In the genomic region with DNA sequence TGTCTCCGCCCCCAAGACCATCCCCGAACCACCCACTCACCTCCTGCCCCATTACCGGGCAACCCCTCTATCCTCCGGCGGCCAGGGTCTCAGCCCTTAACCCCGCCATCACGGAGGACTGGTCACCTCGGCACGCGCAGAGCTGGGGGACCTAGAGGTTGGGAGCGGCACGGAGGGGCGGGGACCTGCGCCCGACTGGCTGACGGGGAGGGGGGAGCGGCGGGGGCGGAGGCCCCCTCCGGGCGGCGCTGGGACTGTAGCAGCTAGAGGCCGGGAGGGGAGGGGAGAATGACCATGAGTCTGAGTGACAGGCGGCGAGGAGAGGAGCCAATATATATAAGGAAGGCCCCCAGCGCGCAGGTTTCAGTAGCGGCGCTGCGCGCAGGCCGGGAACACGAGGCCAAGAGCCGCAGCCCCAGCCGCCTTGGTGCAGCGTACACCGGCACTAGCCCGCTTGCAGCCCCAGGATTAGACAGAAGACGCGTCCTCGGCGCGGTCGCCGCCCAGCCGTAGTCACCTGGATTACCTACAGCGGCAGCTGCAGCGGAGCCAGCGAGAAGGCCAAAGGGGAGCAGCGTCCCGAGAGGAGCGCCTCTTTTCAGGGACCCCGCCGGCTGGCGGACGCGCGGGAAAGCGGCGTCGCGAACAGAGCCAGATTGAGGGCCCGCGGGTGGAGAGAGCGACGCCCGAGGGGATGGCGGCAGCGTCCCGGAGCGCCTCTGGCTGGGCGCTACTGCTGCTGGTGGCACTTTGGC, we compare ENCODE assay signal across 8 cellular contexts. TPM values are rescaled to one million over a fixed set of nuclear protein-coding genes. Genes with fewer than 3 reads are reported as not detected.
A peak's percentile ranks its signal among the peaks of the same experiment; 100 is the strongest.
DNase-seq lines count a peak whose midpoint lies in the region; ATAC-seq and TF ChIP-seq lines count a peak whose summit lies in the region.

TSS of gene DLL4 (plus strand) at position 366 of the 755 bp plus-strand sequence. CDS start at position 695, 329 bp downstream.

- peaks cover 57% of the 10 kb centered on the region for H3K4me1 ChIP-seq in CD4-positive, CD25-positive, alpha-beta regulatory T cell (ENCODE audit: control insufficient read depth, insufficient read depth, low read length, poor library complexity, severe bottlenecking)

- H3K9me3 ChIP-seq in CD4-positive, CD25-positive, alpha-beta regulatory T cell (ENCODE audit: control insufficient read depth in 2 of 2, low read length in 2 of 2) = no peaks in the 10 kb centered on the region

- H3K4me1 Mint-ChIP-seq in CD4-positive, CD25-positive, alpha-beta regulatory T cell = peaks cover 0 to 61% (median 29%) of the 10 kb centered on the region in 4 donors
- peaks cover 52% of the 10 kb centered on the region for H3K4me1 Mint-ChIP-seq in progenitor cell of endocrine pancreas (ENCODE audit: low read depth)

- peak; percentile 24 to 50 (median 36) for DNase-seq in CD4-positive, CD25-positive, alpha-beta regulatory T cell
- no peak for DNase-seq in HFF-Myc (ENCODE audit: extremely low read depth, low read depth)
- peak; percentile 94 for DNase-seq in NCI-H748 (lab: John Stamatoyannopoulos, UW; ENCODE audit: unreplicated experiment)
- DNase-seq in activated gamma-delta T cell treated with Interleukin-2 at 50 U/mL for 16 hours = peak; percentile 28
- peak; percentile 73 for DNase-seq in Right ventricle myocardium superior
- DNase-seq in progenitor cell of endocrine pancreas (ENCODE audit: low spot score, unreplicated experiment) = peak; percentile 57

- no peak within 1 kb of the TSS for H3K27ac ChIP-seq in CD4-positive, CD25-positive, alpha-beta regulatory T cell (ENCODE audit: insufficient read depth, low read length, poor library complexity, severe bottlenecking)

- H3K27me3 ChIP-seq in CD4-positive, CD25-positive, alpha-beta regulatory T cell (ENCODE audit: control insufficient read depth, insufficient read depth, low read length) = peaks cover 13% of the 10 kb centered on the region

- peaks cover 83% of the 10 kb centered on the region for H3K27me3 Mint-ChIP-seq in CD4-positive, CD25-positive, alpha-beta regulatory T cell
- H3K27me3 Mint-ChIP-seq in progenitor cell of endocrine pancreas = peaks cover 50% of the 10 kb centered on the region

- peaks cover 0 to 5% (median 0%) of the 10 kb centered on the region in 7 donors for H3K9me3 Mint-ChIP-seq in CD4-positive, CD25-positive, alpha-beta regulatory T cell
- H3K9me3 Mint-ChIP-seq in progenitor cell of endocrine pancreas (ENCODE audit: low read depth) = no peaks in the 10 kb centered on the region

- no peaks in the 10 kb centered on the region for H3K36me3 Mint-ChIP-seq in CD4-positive, CD25-positive, alpha-beta regulatory T cell
- H3K36me3 Mint-ChIP-seq in progenitor cell of endocrine pancreas (ENCODE audit: insufficient read depth) = no peaks in the 10 kb centered on the region

- TF ChIP-seq CTCF in HFF-Myc (IDR thresholded peaks at IDR 0.05; ENCODE audit: low read depth, low read length, missing control alignments) (no peak), progenitor cell of endocrine pancreas (IDR thresholded peaks at IDR 0.05; ENCODE audit: unreplicated experiment) (no peak)

- ATAC-seq in CD4-positive, CD25-positive, alpha-beta regulatory T cell (ENCODE audit: low read depth in 2 of 2) = peak; percentile 41 to 55
- ATAC-seq in Right ventricle myocardium superior (ENCODE audit: poor library complexity) (peak; percentile 60), GM18868 (IDR thresholded peaks at IDR 0.05; ENCODE audit: unreplicated experiment) (no peak), HG03135 (IDR thresholded peaks at IDR 0.05; ENCODE audit: unreplicated experiment) (no peak)

- no peaks in the 10 kb centered on the region for H3K36me3 ChIP-seq in CD4-positive, CD25-positive, alpha-beta regulatory T cell (ENCODE audit: control insufficient read depth, insufficient read depth, low read length)

- peak within 1 kb of the TSS; percentile 37 for H3K4me3 ChIP-seq in CD4-positive, CD25-positive, alpha-beta regulatory T cell (ENCODE audit: low read depth, low read length)
- H3K4me3 ChIP-seq in HFF-Myc (replicated peaks; ENCODE audit: low read depth, low read length) = peak within 1 kb of the TSS; percentile 52

- peak within 1 kb of the TSS; percentile 82 to 86 (median 85) for H3K4me3 Mint-ChIP-seq in CD4-positive, CD25-positive, alpha-beta regulatory T cell
- H3K4me3 Mint-ChIP-seq in progenitor cell of endocrine pancreas (ENCODE audit: low read depth) = peak within 1 kb of the TSS; percentile 76

- no peak within 1 kb of the TSS for H3K27ac Mint-ChIP-seq in CD4-positive, CD25-positive, alpha-beta regulatory T cell
- peak within 1 kb of the TSS; percentile 51 for H3K27ac Mint-ChIP-seq in progenitor cell of endocrine pancreas

- intact Hi-C loops in Right ventricle myocardium superior (cut with DNase I) = no loop called here

RNA-seq across cellular contexts. Expression of gene DLL4, which starts in this region (rescaled TPM):
- not detected for total RNA-seq in CD4-positive, CD25-positive, alpha-beta regulatory T cell
- not detected for polyA plus RNA-seq in CD4-positive, CD25-positive, alpha-beta regulatory T cell
- total RNA-seq in Right ventricle myocardium superior (10.7 TPM), progenitor cell of endocrine pancreas (6.2 and 6.5 TPM in 2 replicates)

Comparison
In these comparisons a context has a peak if more than half of its experiments do, and no peak if none do; other contexts are left out.
1. Peak in DNase-seq, ATAC-seq and H3K4me3 ChIP-seq in CD4-positive, CD25-positive, alpha-beta regulatory T cell; RNA of the gene not detected or under 1 TPM.